ENCODE assay signal across 7 cellular contexts in the genomic region with DNA sequence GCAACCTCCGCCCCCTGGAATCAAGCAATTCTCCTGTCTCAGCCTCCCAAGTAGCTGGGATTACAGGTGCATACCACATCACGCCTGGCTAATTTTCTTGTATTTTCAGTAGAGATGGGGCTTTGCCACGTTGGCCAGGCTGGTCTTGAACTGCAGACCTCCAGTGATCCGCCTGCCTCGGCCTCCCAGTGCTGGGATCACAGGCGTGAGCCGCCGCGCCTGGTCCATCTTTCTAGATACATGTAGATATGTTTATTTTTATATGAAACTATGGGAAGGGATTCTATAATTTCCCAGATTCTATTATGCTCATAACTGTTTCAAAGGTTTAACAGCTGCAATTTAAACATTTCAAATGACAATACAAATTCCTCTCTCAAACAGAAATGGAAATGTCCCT.
"Had no signal": no experiment of that assay in that cellular context is flagged by ENCODE, and none has a peak within 500 bp of the region (broad histone marks: within the 10 kb centered on the region; RNA-seq: fewer than 3 reads in every experiment).

No MANE protein-coding gene starts in this region.

- H3K27ac Mint-ChIP-seq: IgD-negative memory B cell had no signal

- DNase-seq: IMR-90, KBM-7, KG1 had no signal

- H3K27me3 Mint-ChIP-seq: IgD-negative memory B cell had no signal

- H3K4me3 Mint-ChIP-seq: IgD-negative memory B cell had no signal

- H3K27ac ChIP-seq: HL-60 had no signal

- H3K9me3 Mint-ChIP-seq: IgD-negative memory B cell had no signal

- ATAC-seq: HepG2, K562 had no signal

- H3K4me3 ChIP-seq: K562 had no signal
